1 cellular context compared by ENCODE assay signal in genomic region chr1:10007161-10007560, GRCh38.
TF ChIP-seq lines count a peak whose summit lies in the region.

No MANE protein-coding gene starts in this region.

TF ChIP-seq in HepG2, 621 proteins besides CTCF, POLR2A, EP300 and RAD21:
- no peak for TF ChIP-seq ZNF251 (CRISPR knock-in tag; IDR thresholded peaks at IDR 0.05)
- peak; percentile 63; the same call in 1 of the 2 replicates for TF ChIP-seq LCORL (IDR thresholded peaks at IDR 0.05)
- TF ChIP-seq LCORL (CRISPR knock-in tag; IDR thresholded peaks at IDR 0.05): no peak
- TF ChIP-seq ISX (CRISPR knock-in tag; conservative IDR thresholded peaks at IDR 0.05): no peak
- TF ChIP-seq SNAPC5 (CRISPR knock-in tag; IDR thresholded peaks at IDR 0.05; ENCODE audit: borderline replicate concordance): no peak
- peak; percentile 47; the same call in 1 of the 2 replicates for TF ChIP-seq ZNF121 (CRISPR knock-in tag; IDR thresholded peaks at IDR 0.05)
- no peak for TF ChIP-seq ELF1 (CRISPR knock-in tag; IDR thresholded peaks at IDR 0.05)
